ENCODE assay signal across 1 cellular context in the genomic region with DNA sequence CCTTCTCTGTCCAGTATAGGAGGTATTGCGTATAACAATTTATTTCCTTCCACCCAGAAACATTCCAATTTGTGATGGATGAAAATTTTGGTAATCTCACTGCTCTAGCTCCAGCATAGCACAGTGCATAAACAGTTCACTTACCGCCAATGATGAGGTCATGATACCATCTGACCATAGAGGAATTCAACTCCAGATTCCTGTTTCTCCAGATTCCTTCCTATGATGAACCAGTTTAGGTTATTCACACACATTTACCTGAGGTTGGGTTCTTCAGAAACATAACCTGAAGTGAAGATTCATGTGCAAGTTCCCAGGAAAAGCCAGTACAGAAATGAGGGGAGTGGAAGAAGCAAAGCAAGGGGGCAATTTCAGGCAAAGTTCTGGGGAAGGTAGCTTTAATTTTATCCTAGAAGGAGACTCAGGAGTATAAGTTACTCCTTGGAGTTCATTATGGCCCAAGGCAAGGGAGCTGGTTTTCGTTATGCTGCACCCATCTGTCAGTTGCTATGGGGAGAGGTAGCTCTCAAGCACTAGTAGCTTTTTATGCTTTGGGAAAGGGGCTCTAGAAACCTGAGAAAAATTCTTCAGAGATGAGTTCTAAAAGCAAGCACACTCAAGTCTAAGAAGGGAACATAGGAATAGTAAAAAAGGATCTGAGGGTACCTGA.
TF ChIP-seq lines count a peak whose summit lies in the region.

No MANE protein-coding gene starts in this region.

TF ChIP-seq in Ishikawa, 13 proteins besides CTCF, POLR2A, EP300 and RAD21:
- TF ChIP-seq, protein P1, sequence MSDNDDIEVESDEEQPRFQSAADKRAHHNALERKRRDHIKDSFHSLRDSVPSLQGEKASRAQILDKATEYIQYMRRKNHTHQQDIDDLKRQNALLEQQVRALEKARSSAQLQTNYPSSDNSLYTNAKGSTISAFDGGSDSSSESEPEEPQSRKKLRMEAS (IDR thresholded peaks at IDR 0.05): no peak
- TF ChIP-seq TEAD4 (IDR thresholded peaks at IDR 0.05) (peak; percentile 48; the same call in 1 of the 2 replicates), TCF12 (IDR thresholded peaks at IDR 0.05; ENCODE audit: low read depth) (no peak), FOXM1 (IDR thresholded peaks at IDR 0.05; ENCODE audit: borderline replicate concordance, low read depth) (no peak)
